In genomic region chr14:90483551-90483950, GRCh38 we compare ENCODE assay signal across 9 cellular contexts.
DNase-seq lines count a peak whose midpoint lies in the region; ATAC-seq and TF ChIP-seq lines count a peak whose summit lies in the region.
"Had no signal": no experiment of that assay in that cellular context is flagged by ENCODE, and none has a peak within 500 bp of the region (broad histone marks: within the 10 kb centered on the region; RNA-seq: fewer than 3 reads in every experiment).

No MANE protein-coding gene starts in this region.

- no peaks in the 10 kb centered on the region for H3K4me1 ChIP-seq in mucosa of descending colon (ENCODE audit: low read depth)

- intact Hi-C loops in mucosa of descending colon (cut with DNase I, micrococcal nuclease), result no loop called here

- H3K4me3 ChIP-seq in mucosa of descending colon, result no peak overlapping the region

- peaks cover 5% of the 10 kb centered on the region for H3K9me3 Mint-ChIP-seq in activated T-cell treated with anti-CD3 and anti-CD28 coated beads, Interleukin-2, amount 50 U/mL, for 4 hours

- peaks cover 6% of the 10 kb centered on the region for H3K36me3 Mint-ChIP-seq in activated T-cell treated with anti-CD3 and anti-CD28 coated beads, Interleukin-2, amount 50 U/mL, for 4 hours (ENCODE audit: insufficient read depth)

- DNase-seq in DMS153 (lab: John Stamatoyannopoulos, UW) (peak; percentile 89), NCI-H1105 treated with DMSO at 0.1 percent for 48 hours (lab: John Stamatoyannopoulos, UW) (peak; percentile 72), mucosa of descending colon (peak; percentile 49 to 58 (median 53)), HuH-7.5 (ENCODE audit: low spot score) (no peak), GM19240 (ENCODE audit: insufficient read length, low spot score) (no peak), amniotic stem cell (lab: John Stamatoyannopoulos, UW) (no peak), foreskin melanocyte (no peak)
- peak; percentile 11 for DNase-seq in activated T-cell treated with anti-CD3 and anti-CD28 coated beads, Interleukin-2, amount 50 U/mL, for 4 hours
- DNase-seq: trophoblast cell had no signal

- H3K4me1 Mint-ChIP-seq in activated T-cell treated with anti-CD3 and anti-CD28 coated beads, Interleukin-2, amount 50 U/mL, for 4 hours (ENCODE audit: low read depth), result peaks cover 14% of the 10 kb centered on the region

- H3K27me3 Mint-ChIP-seq in activated T-cell treated with anti-CD3 and anti-CD28 coated beads, Interleukin-2, amount 50 U/mL, for 4 hours (ENCODE audit: low read depth), result peaks cover 15% of the 10 kb centered on the region

- TF ChIP-seq CTCF in mucosa of descending colon (IDR thresholded peaks at IDR 0.05), result no peak

- H3K36me3 ChIP-seq in mucosa of descending colon (ENCODE audit: low read depth), result no peaks in the 10 kb centered on the region

- H3K4me3 Mint-ChIP-seq in activated T-cell treated with anti-CD3 and anti-CD28 coated beads, Interleukin-2, amount 50 U/mL, for 4 hours, result no peak overlapping the region

- ATAC-seq in activated T-cell treated with anti-CD3 and anti-CD28 coated beads, Interleukin-2, amount 50 U/mL, for 4 hours, result peak; percentile 43 to 55
- peak; percentile 86 for ATAC-seq in mucosa of descending colon

- no peaks in the 10 kb centered on the region for H3K9me3 ChIP-seq in mucosa of descending colon

Comparison
In these comparisons a context has a peak if more than half of its experiments do, and no peak if none do; other contexts are left out.
1. DNase-seq: peak in DMS153 (single experiment), NCI-H1105 treated with DMSO at 0.1 percent for 48 hours (single experiment), activated T-cell treated with anti-CD3 and anti-CD28 coated beads, Interleukin-2, amount 50 U/mL, for 4 hours (single experiment) and mucosa of descending colon (3 of 3); none in HuH-7.5 (single experiment), GM19240 (single experiment), amniotic stem cell (single experiment) and foreskin melanocyte (single experiment).